ENCODE assay signal across 10 cellular contexts in the genomic region with DNA sequence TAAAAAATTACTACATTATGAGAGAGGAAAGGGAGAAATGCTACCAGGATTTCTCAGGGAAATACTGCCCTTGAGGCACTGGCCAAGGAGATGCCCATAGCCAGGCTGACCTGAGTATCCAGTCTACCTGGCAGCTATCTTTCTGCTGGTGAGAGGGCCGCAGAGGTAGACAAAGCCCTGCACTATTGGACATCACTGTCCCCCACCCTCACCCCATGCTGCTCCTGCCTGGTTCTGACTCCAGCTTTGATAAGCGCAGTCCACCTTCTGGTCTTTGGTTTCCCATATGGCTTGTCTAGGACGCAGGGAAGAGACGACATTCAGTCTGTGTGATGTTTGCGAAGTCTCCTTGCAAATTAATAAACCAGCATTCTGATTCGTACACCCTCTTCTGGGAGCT. TPM values are rescaled to one million over a fixed set of nuclear protein-coding genes. Genes with fewer than 3 reads are reported as not detected.
DNase-seq lines count a peak whose midpoint lies in the region; ATAC-seq and TF ChIP-seq lines count a peak whose summit lies in the region.
"Had no signal": no experiment of that assay in that cellular context is flagged by ENCODE, and none has a peak within 500 bp of the region (broad histone marks: within the 10 kb centered on the region; RNA-seq: fewer than 3 reads in every experiment).

No MANE protein-coding gene starts in this region.

- no peak overlapping the region for H2BK120ac ChIP-seq in IMR-90 (ENCODE audit: low read depth, low read length)

- H2BK5ac ChIP-seq in IMR-90 (ENCODE audit: low read depth, low read length, poor library complexity, severe bottlenecking): no peak overlapping the region

- no peak for TF ChIP-seq RAD21 in IMR-90 (IDR thresholded peaks at IDR 0.05; ENCODE audit: low read length)

- peaks cover 73% of the 10 kb centered on the region for H4K20me1 ChIP-seq in IMR-90 (ENCODE audit: insufficient read depth, low read length)

- in situ Hi-C loops in IMR-90 (cut with MboI; ENCODE audit: low sequenced_read_pairs): no loop called here

- no peak overlapping the region for H4K5ac ChIP-seq in IMR-90 (ENCODE audit: low read depth, low read length)

- TF ChIP-seq CTCF in IMR-90 (conservative IDR thresholded peaks at IDR 0.05; ENCODE audit: low read depth, low read length) (no peak), activated B cell treated with CpG ODN at 0.5 μM for 24 hours (IDR thresholded peaks at IDR 0.05) (no peak), left ventricle myocardium inferior (IDR thresholded peaks at IDR 0.05; ENCODE audit: borderline replicate concordance) (no peak), spleen (IDR thresholded peaks at IDR 0.05 in 8 of 11, conservative IDR thresholded peaks at IDR 0.05 in 3 of 11) (no peak)

- peaks cover 44% of the 10 kb centered on the region for H3K9me1 ChIP-seq in IMR-90 (ENCODE audit: insufficient read depth, low read length)

- H4K8ac ChIP-seq in IMR-90 (ENCODE audit: low read depth in 2 of 2, low read length in 2 of 2): no peak overlapping the region

- CTCF ChIA-PET in IMR-90 (lab: Yijun Ruan, JAX): no interaction called here
- CTCF ChIA-PET in activated B cell treated with CpG ODN at 0.5 μM for 24 hours (lab: Charles Lee): interaction anchor here (1.0 kb wide), 1 partner anchor 29 kb away, joined by 5 read pairs; no protein-coding TSS in a partner anchor

- no peaks in the 10 kb centered on the region for H3K9me3 Mint-ChIP-seq in activated B cell treated with CpG ODN at 0.5 μM for 24 hours
- H3K9me3 Mint-ChIP-seq: dendritic cell treated with granulocyte-macrophage colony-stimulating factor and Interleukin-4, amounts not matched to agents 40 ng/mL and 50 ng/mL, for 4 days had no signal

- peaks cover 81% of the 10 kb centered on the region for H3K4me1 Mint-ChIP-seq in activated B cell treated with CpG ODN at 0.5 μM for 24 hours

- H3K9me3 ChIP-seq in IMR-90 (ENCODE audit: control insufficient read depth, insufficient read depth, low read length) (no peaks in the 10 kb centered on the region), left ventricle myocardium inferior (replicated peaks) (no peaks in the 10 kb centered on the region), spleen (no peaks in the 10 kb centered on the region)

- peaks cover 2 to 68% of the 10 kb centered on the region in 2 experiments; a peak in 2 of 4 replicates for H3K79me1 ChIP-seq in IMR-90 (ENCODE audit: low read depth in 1 of 2, low read length in 2 of 2)

- H3K4me3 Mint-ChIP-seq in activated B cell treated with CpG ODN at 0.5 μM for 24 hours: no peak overlapping the region
- H3K4me3 Mint-ChIP-seq: dendritic cell treated with granulocyte-macrophage colony-stimulating factor and Interleukin-4, amounts not matched to agents 40 ng/mL and 50 ng/mL, for 4 days had no signal

- H3K27me3 ChIP-seq in IMR-90 (ENCODE audit: control insufficient read depth, insufficient read depth, low read length): no peaks in the 10 kb centered on the region
- no peaks in the 10 kb centered on the region for H3K27me3 ChIP-seq in left ventricle myocardium inferior (ENCODE audit: low read depth)
- no peaks in the 10 kb centered on the region for H3K27me3 ChIP-seq in spleen (replicated peaks in 1 of 7)

- no peaks in the 10 kb centered on the region for H3K27me3 Mint-ChIP-seq in activated B cell treated with CpG ODN at 0.5 μM for 24 hours

- dilution Hi-C loops in IMR-90 (cut with HindIII; ENCODE audit: low sequenced_read_pairs, unreplicated experiment): no loop called here

- TF ChIP-seq POLR2A in IMR-90 (IDR thresholded peaks at IDR 0.05; ENCODE audit: low read depth, low read length) (no peak; the same call in 1 of the 2 replicates), spleen (IDR thresholded peaks at IDR 0.05) (no peak)

- H3K14ac ChIP-seq in IMR-90 (replicated peaks; ENCODE audit: low read depth, low read length): no peak overlapping the region

- 100% methylated on average over 2 of the region's 6 CpGs; no CpG with 5 or more reads in 1 of the 2 experiments for WGBS in IMR-90 (ENCODE audit: extremely low coverage in 2 of 2, insufficient read length in 1 of 2), 2 experiments
- WGBS in spleen, 5 donors: 91 to 96% (median 96%) methylated on average over 6 of the region's 6 CpGs

- no peak overlapping the region for H2AK5ac ChIP-seq in IMR-90 (ENCODE audit: low read depth, low read length)

- peak overlapping the region; percentile 26; the same call in 1 of the 2 replicates for H4K91ac ChIP-seq in IMR-90 (ENCODE audit: insufficient read depth, low read depth, low read length)

- peak overlapping the region; percentile 76 for H3K27ac Mint-ChIP-seq in activated B cell treated with CpG ODN at 0.5 μM for 24 hours
- H3K27ac Mint-ChIP-seq: dendritic cell treated with granulocyte-macrophage colony-stimulating factor and Interleukin-4, amounts not matched to agents 40 ng/mL and 50 ng/mL, for 4 days had no signal

- H3K23ac ChIP-seq in IMR-90 (ENCODE audit: low read depth, low read length): 0 out of 2 replicates have a peak overlapping the region, but pooled peaks have one; percentile 32

- H3K18ac ChIP-seq in IMR-90 (ENCODE audit: low read depth, low read length): no peak overlapping the region

- DNase-seq in IMR-90 (no peak), activated B cell treated with CpG ODN at 0.5 μM for 24 hours (peak; percentile 11), left ventricle myocardium inferior (no peak), spleen (peak; percentile 43), NCI-H2196 treated with DMSO at 0.1 percent for 48 hours (lab: John Stamatoyannopoulos, UW; ENCODE audit: unreplicated experiment) (no peak)
- DNase-seq: midbrain, RPMI8226 had no signal

- ATAC-seq in IMR-90 (ENCODE audit: low read depth) (no peak), activated B cell treated with CpG ODN at 0.5 μM for 24 hours (ENCODE audit: low read depth) (no peak), GM18520 (IDR thresholded peaks at IDR 0.05; ENCODE audit: unreplicated experiment) (no peak), GM19023 (IDR thresholded peaks at IDR 0.05; ENCODE audit: unreplicated experiment) (no peak)

- H3K4me3 ChIP-seq in IMR-90 (ENCODE audit: insufficient read depth, low read depth, low read length): no peak overlapping the region
- H3K4me3 ChIP-seq in left ventricle myocardium inferior: peak overlapping the region; percentile 97
- peak overlapping the region in 1 of 8 donors; percentile 76 for H3K4me3 ChIP-seq in spleen

- H3K36me3 Mint-ChIP-seq in activated B cell treated with CpG ODN at 0.5 μM for 24 hours (ENCODE audit: low read depth): peaks cover 25% of the 10 kb centered on the region

- no peak overlapping the region for H2AFZ ChIP-seq in IMR-90 (replicated peaks; ENCODE audit: low read length, poor library complexity)

- intact Hi-C loops in IMR-90 (cut with micrococcal nuclease) (no loop called here), activated B cell treated with CpG ODN at 0.5 μM for 24 hours (cut with micrococcal nuclease) (no loop called here), left ventricle myocardium inferior (cut with micrococcal nuclease) (no loop called here), spleen (cut with DNase I; ENCODE audit: low total_unique reads) (no loop called here)

- no TSS peak for BruUV-seq in IMR-90 (replicated peaks; lab: Mats Ljungman, UMichigan)

- POLR2A ChIA-PET in IMR-90 (lab: Charles Lee; ENCODE audit: unreplicated experiment) (no interaction called here), activated B cell treated with CpG ODN at 0.5 μM for 24 hours (lab: Charles Lee) (no interaction called here)

- no peak overlapping the region for H3K4me2 ChIP-seq in IMR-90 (ENCODE audit: low read depth, low read length)

- H3K9ac ChIP-seq in IMR-90 (ENCODE audit: low read depth, low read length): no peak overlapping the region

- peaks cover 3% of the 10 kb centered on the region; the same call in 1 of the 2 replicates for H3K36me3 ChIP-seq in IMR-90 (ENCODE audit: control insufficient read depth, insufficient read depth, low read length)
- H3K36me3 ChIP-seq in left ventricle myocardium inferior: no peaks in the 10 kb centered on the region
- peaks cover 0 to 37% (median 0%) of the 10 kb centered on the region in 6 donors for H3K36me3 ChIP-seq in spleen

- H3K27ac ChIP-seq in IMR-90 (ENCODE audit: insufficient read depth, low read length) (no peak overlapping the region), left ventricle myocardium inferior (replicated peaks) (peak overlapping the region; percentile 99), spleen (peak overlapping the region in 6 of 8 donors; percentile 3 to 100 (median 98))

- H2BK20ac ChIP-seq in IMR-90 (ENCODE audit: low read depth, low read length): no peak overlapping the region

- no peak overlapping the region for H2AK9ac ChIP-seq in IMR-90 (replicated peaks; ENCODE audit: low read depth, low read length, poor library complexity)

- H2BK15ac ChIP-seq in IMR-90 (ENCODE audit: low read depth, low read length): no peak overlapping the region

- no peak overlapping the region for H3K4ac ChIP-seq in IMR-90 (ENCODE audit: low read depth, low read length)

- H3K56ac ChIP-seq in IMR-90 (ENCODE audit: extremely low read depth, insufficient read depth, low read length): no peak overlapping the region

- peaks cover 50% of the 10 kb centered on the region for H3K4me1 ChIP-seq in IMR-90 (ENCODE audit: control insufficient read depth, insufficient read depth, low read length)
- peaks cover 97% of the 10 kb centered on the region for H3K4me1 ChIP-seq in left ventricle myocardium inferior
- peaks cover 59 to 89% (median 81%) of the 10 kb centered on the region in 6 donors for H3K4me1 ChIP-seq in spleen

TF ChIP-seq in IMR-90, 13 proteins besides CTCF, POLR2A, EP300 and RAD21 (continues in another document):
- no peak for TF ChIP-seq RFX5 (IDR thresholded peaks at IDR 0.05; ENCODE audit: low read depth, low read length)

RNA-seq across cellular contexts. Expression of a gene that starts 3.7 kb away (rescaled TPM):
- total RNA-seq in IMR-90 (2012; rRNA removed) (7.2 and 7.5 TPM in 2 replicates), activated B cell treated with CpG ODN at 0.5 μM for 24 hours (21.3 and 26.1 TPM in 2 replicates), left ventricle myocardium inferior (35.4 TPM), spleen (10 to 100 TPM; 21.6 to 37.8 (median 32.3) TPM)
- polyA plus RNA-seq in IMR-90 (2012; rRNA removed) (31.9 and 38.1 TPM in 2 replicates), spleen (1 to 10 TPM; 7.2 to 9.5 (median 8.5) TPM)
- 24.7 and 46.9 TPM in 2 replicates for polyA plus RNA-seq in IMR-90 (2012; cell fraction: cytosol; rRNA removed)
- 64.8 and 65.2 TPM in 2 replicates for polyA plus RNA-seq in IMR-90 (2012; cell fraction: nucleus; rRNA removed; ENCODE audit: low replicate concordance)

RNA-seq across cellular contexts. Expression of a gene that starts 19.1 kb away (rescaled TPM):
- 0.36 and 0.83 TPM in 2 replicates for total RNA-seq in IMR-90 (2012; rRNA removed)
- polyA plus RNA-seq in IMR-90 (2012; rRNA removed): 0.57 and 0.72 TPM in 2 replicates
- polyA plus RNA-seq in IMR-90 (2012; cell fraction: cytosol; rRNA removed): 0.03 and 0.09 TPM in 2 replicates
- polyA plus RNA-seq in IMR-90 (2012; cell fraction: nucleus; rRNA removed; ENCODE audit: low replicate concordance): 0.14 and 1.3 TPM in 2 replicates
- not detected in 2 replicates for total RNA-seq in activated B cell treated with CpG ODN at 0.5 μM for 24 hours
- 3.5 TPM for total RNA-seq in left ventricle myocardium inferior
- 1 to 10 TPM in 1 of 7 donors, under 1 TPM in 5, not detected in 1; 0.37 to 1.4 (median 0.46) TPM for total RNA-seq in spleen
- polyA plus RNA-seq in spleen: under 1 TPM; 0.10 to 0.36 (median 0.15) TPM

Comparison
In these comparisons a context has a peak if more than half of its experiments do, and no peak if none do; other contexts are left out.
1. DNase-seq: peak in activated B cell treated with CpG ODN at 0.5 μM for 24 hours (single experiment) and spleen (single experiment); none in IMR-90 (single experiment), left ventricle myocardium inferior (single experiment) and NCI-H2196 treated with DMSO at 0.1 percent for 48 hours (single experiment).